Comparison of ENCODE assay signal across 1 cellular context in genomic region chr17:67970783-67971182, GRCh38.
A peak's percentile ranks its signal among the peaks of the same experiment; 100 is the strongest.
TF ChIP-seq lines count a peak whose summit lies in the region.

No MANE protein-coding gene starts in this region.

TF ChIP-seq in HepG2, 621 proteins besides CTCF, POLR2A, EP300 and RAD21 (continued from another document):
- TF ChIP-seq FOXP4 (CRISPR knock-in tag; IDR thresholded peaks at IDR 0.05) (peak; percentile 19; the same call in 1 of the 2 replicates), NONO (IDR thresholded peaks at IDR 0.05) (no peak), NONO (CRISPR knock-in tag; conservative IDR thresholded peaks at IDR 0.05) (no peak), ZBTB25 (CRISPR knock-in tag; IDR thresholded peaks at IDR 0.05) (no peak), RXRB (CRISPR knock-in tag; IDR thresholded peaks at IDR 0.05; ENCODE audit: borderline replicate concordance) (no peak), SALL1 (CRISPR knock-in tag; IDR thresholded peaks at IDR 0.05) (peak; percentile 19; the same call in 1 of the 2 replicates), ZBTB33 (CRISPR knock-in tag; IDR thresholded peaks at IDR 0.05) (peak; percentile 93), HDAC1 (CRISPR knock-in tag; IDR thresholded peaks at IDR 0.05) (0 out of 2 replicates have a peak, but pooled peaks have one; percentile 22), TMF1 (CRISPR knock-in tag; IDR thresholded peaks at IDR 0.05; ENCODE audit: low read depth) (no peak)
TF ChIP-seq in HepG2: peak in this region for 7.
